5 cellular contexts compared by ENCODE assay signal in the genomic region with DNA sequence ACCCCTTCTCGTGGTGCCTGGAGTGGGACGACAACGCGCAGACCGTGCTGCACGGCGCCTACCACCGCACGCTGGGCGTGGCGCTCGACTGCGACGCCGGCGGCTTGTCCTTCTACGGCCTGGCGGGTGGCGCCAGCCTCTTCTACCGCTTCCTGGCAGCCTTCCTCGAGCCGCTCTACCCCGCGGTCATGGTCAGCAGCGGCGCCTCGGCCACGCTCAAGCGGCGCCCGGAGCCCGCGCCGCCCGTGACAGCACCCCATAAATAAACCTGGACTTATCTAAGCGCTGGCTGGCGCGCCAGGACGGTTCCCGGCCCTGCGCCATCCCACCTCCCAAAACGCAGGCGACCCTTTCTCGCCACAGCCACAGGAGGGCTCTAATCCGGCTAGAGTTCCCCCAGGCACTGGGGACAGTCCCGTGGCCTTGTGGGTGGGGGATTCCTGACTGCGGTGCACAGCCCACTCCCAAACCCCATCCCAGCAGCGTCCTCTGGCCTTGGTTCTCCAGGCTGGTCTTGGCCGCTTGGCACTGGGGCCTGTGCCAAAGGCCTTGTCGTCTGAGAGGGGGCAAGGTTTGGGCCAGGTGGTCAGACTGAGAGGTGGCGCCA.
DNase-seq lines count a peak whose midpoint lies in the region; ATAC-seq lines count a peak whose summit lies in the region.

No MANE protein-coding gene starts in this region.

- ATAC-seq in HG02759 (IDR thresholded peaks at IDR 0.05; ENCODE audit: unreplicated experiment): peak; percentile 39
- ATAC-seq in stimulated activated naive CD8-positive, alpha-beta T cell treated with anti-CD3 and anti-CD28 coated beads, Interleukin-15, amount 100 ng/mL, for 72 hours: peak; percentile 83

- peaks cover 10% of the 10 kb centered on the region for H3K27me3 Mint-ChIP-seq in stimulated activated naive CD8-positive, alpha-beta T cell treated with anti-CD3 and anti-CD28 coated beads, Interleukin-15, amount 100 ng/mL, for 72 hours

- DNase-seq in activated T-cell treated with anti-CD3 and anti-CD28 coated beads for 1 hour (ENCODE audit: low read depth): peak; percentile 36
- DNase-seq in hippocampal formation (lab: John Stamatoyannopoulos, UW): peak; percentile 42 to 45
- DNase-seq in stimulated activated naive CD8-positive, alpha-beta T cell treated with anti-CD3 and anti-CD28 coated beads, Interleukin-15, amount 100 ng/mL, for 72 hours: peak; percentile 52 to 57
- no peak for DNase-seq in RPMI8226

- H3K9me3 Mint-ChIP-seq in stimulated activated naive CD8-positive, alpha-beta T cell treated with anti-CD3 and anti-CD28 coated beads, Interleukin-15, amount 100 ng/mL, for 72 hours: no peaks in the 10 kb centered on the region

- H3K4me3 Mint-ChIP-seq in stimulated activated naive CD8-positive, alpha-beta T cell treated with anti-CD3 and anti-CD28 coated beads, Interleukin-15, amount 100 ng/mL, for 72 hours: peak overlapping the region; percentile 79 to 93

- H3K27ac Mint-ChIP-seq in stimulated activated naive CD8-positive, alpha-beta T cell treated with anti-CD3 and anti-CD28 coated beads, Interleukin-15, amount 100 ng/mL, for 72 hours: peak overlapping the region; percentile 82 to 91

- peaks cover 37% of the 10 kb centered on the region for H3K4me1 Mint-ChIP-seq in stimulated activated naive CD8-positive, alpha-beta T cell treated with anti-CD3 and anti-CD28 coated beads, Interleukin-15, amount 100 ng/mL, for 72 hours
